8 cellular contexts compared by ENCODE assay signal in the genomic region with DNA sequence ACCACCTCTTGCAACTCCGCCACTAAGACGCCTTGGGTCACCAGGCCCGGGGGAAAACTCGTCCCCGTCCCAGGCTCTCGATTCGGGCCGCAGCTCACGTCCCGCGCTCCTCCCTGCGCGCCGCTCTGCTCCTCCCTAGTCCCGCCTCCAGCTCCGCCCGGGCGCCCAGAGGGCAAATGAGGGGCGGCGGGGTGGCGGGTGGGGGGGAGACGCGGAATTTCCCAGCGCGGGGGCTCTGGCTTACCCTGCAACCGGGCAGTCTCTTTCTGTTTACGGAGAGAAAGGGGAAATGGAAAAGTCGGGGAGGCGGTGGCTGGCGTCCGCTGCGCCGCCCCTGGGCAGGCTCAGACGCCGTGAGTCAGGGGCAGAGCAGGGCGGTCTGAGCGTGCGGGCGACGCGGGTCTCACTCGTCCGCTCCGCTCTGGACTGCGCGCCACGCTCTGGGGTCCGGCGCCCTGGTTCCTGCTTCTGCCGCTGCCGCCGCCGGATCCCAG. TPM values are rescaled to one million over a fixed set of nuclear protein-coding genes. Genes with fewer than 3 reads are reported as not detected.
DNase-seq lines count a peak whose midpoint lies in the region; ATAC-seq and TF ChIP-seq lines count a peak whose summit lies in the region.

A gene (plus strand): TSS at position 406 of the 494 bp plus-strand sequence. CDS start 4,755 bp downstream, outside the sequence.

- H3K4me1 ChIP-seq in GM23338 (ENCODE audit: insufficient read depth) (peaks cover 51% of the 10 kb centered on the region), psoas muscle (peaks cover 37% of the 10 kb centered on the region), urinary bladder (ENCODE audit: insufficient read depth) (peaks cover 1% of the 10 kb centered on the region)

- H3F3A ChIP-seq in GM23338 (replicated peaks; ENCODE audit: low read depth): no peaks in the 10 kb centered on the region; the same call in 1 of the 2 replicates

- peak; percentile 80 for ATAC-seq in GM23338
- peak; percentile 91 for ATAC-seq in left ventricle myocardium superior
- ATAC-seq in psoas muscle: peak; percentile 80 to 87 (median 84)

- peak within 1 kb of the TSS; percentile 91 for H3K4me2 ChIP-seq in GM23338

- H3K27me3 ChIP-seq in GM23338 (ENCODE audit: insufficient read depth) (peaks cover 42% of the 10 kb centered on the region), psoas muscle (ENCODE audit: insufficient read depth in 3 of 3, low read length in 2 of 3) (no peaks in the 10 kb centered on the region)

- peak within 1 kb of the TSS; percentile 91 for H3K27ac Mint-ChIP-seq in GM23338

- H3K9me2 ChIP-seq in GM23338 (ENCODE audit: insufficient read depth): no peaks in the 10 kb centered on the region

- no peaks in the 10 kb centered on the region for H3K9me3 Mint-ChIP-seq in GM23338

- H2AFZ ChIP-seq in GM23338: peak within 1 kb of the TSS; percentile 97

- H3K36me3 ChIP-seq in GM23338 (ENCODE audit: insufficient read depth) (no peaks in the 10 kb centered on the region; the same call in 1 of the 2 replicates), psoas muscle (ENCODE audit: insufficient read depth in 1 of 2, low read depth in 1 of 2) (peaks cover 0 to under 1% of the 10 kb centered on the region in 2 donors), urinary bladder (ENCODE audit: insufficient read depth) (no peaks in the 10 kb centered on the region)

- intact Hi-C loops in left ventricle myocardium superior (cut with micrococcal nuclease) (no loop called here), psoas muscle (cut with DNase I) (no loop called here)

- peaks cover 40% of the 10 kb centered on the region for H3K4me1 Mint-ChIP-seq in GM23338

- H3K4me3 ChIP-seq in GM23338 (peak within 1 kb of the TSS; percentile 79), psoas muscle (peak within 1 kb of the TSS; percentile 93), urinary bladder (ENCODE audit: low read depth, low read length) (peak within 1 kb of the TSS; percentile 83)

- H3K27ac ChIP-seq in GM23338 (ENCODE audit: low read depth) (peak within 1 kb of the TSS; percentile 80), psoas muscle (peak within 1 kb of the TSS; percentile 90), urinary bladder (ENCODE audit: low read depth) (peak within 1 kb of the TSS; percentile 97)

- no peaks in the 10 kb centered on the region for H3K9me3 ChIP-seq in psoas muscle

- TF ChIP-seq CTCF in GM23338 (conservative IDR thresholded peaks at IDR 0.05; ENCODE audit: low read depth in 2 of 2): no peak
- TF ChIP-seq CTCF in psoas muscle (IDR thresholded peaks at IDR 0.05): no peak

- peak within 1 kb of the TSS; percentile 83 for H3K4me3 Mint-ChIP-seq in GM23338

- 0% methylated on average over 25 to 53 of the region's 53 CpGs for WGBS in psoas muscle, 3 donors
- WGBS in urinary bladder: under 1% methylated on average over 53 of the region's 53 CpGs

- 0 out of 3 replicates have a peak, but pooled peaks cover 3% of the 10 kb centered on the region for H3K36me3 Mint-ChIP-seq in GM23338 (ENCODE audit: low read depth)

- H3K27me3 Mint-ChIP-seq in GM23338 (ENCODE audit: insufficient read depth, low read depth, poor library complexity): peaks cover 24% of the 10 kb centered on the region

- no peaks in the 10 kb centered on the region for H4K20me1 ChIP-seq in GM23338 (replicated peaks; ENCODE audit: insufficient read depth)

- peak; percentile 49 for DNase-seq in GM04503 (ENCODE audit: low read depth)
- peak; percentile 87 for DNase-seq in GM23338 (ENCODE audit: low spot score)
- DNase-seq in LHCN-M2 (ENCODE audit: low read depth): peak; percentile 62
- peak; percentile 71 to 86 (median 79) for DNase-seq in T-helper 2 cell
- DNase-seq in amniotic stem cell (lab: John Stamatoyannopoulos, UW): peak; percentile 66
- DNase-seq in left ventricle myocardium superior: peak; percentile 96
- peak; percentile 92 to 93 for DNase-seq in psoas muscle

- peaks cover 7% of the 10 kb centered on the region; the same call in 1 of the 2 replicates for H3K79me2 ChIP-seq in GM23338 (replicated peaks; ENCODE audit: insufficient read depth)

TF ChIP-seq in GM23338, 12 proteins besides CTCF, POLR2A, EP300 and RAD21:
- TF ChIP-seq ZNF331 (CRISPR knock-in tag; IDR thresholded peaks at IDR 0.05; ENCODE audit: low read depth): no peak
- peak; percentile 68 for TF ChIP-seq POLR2AphosphoS5 (IDR thresholded peaks at IDR 0.05; ENCODE audit: low read depth)

RNA-seq across cellular contexts. Expression of the gene that starts here (rescaled TPM):
- total RNA-seq in GM23338 (2014; rRNA removed; shearing (Covaris generic)): 3.5 and 6.1 TPM in 2 replicates
- polyA plus RNA-seq in GM23338 (2016; fragmentation: Nextera tagmentation; extraction: Ambion mirVana) (4.7 and 5.0 TPM in 2 replicates), psoas muscle (1 to 10 TPM; 2.4 to 4.4 (median 3.9) TPM), urinary bladder (19.6 TPM)
- total RNA-seq in LHCN-M2 (2014; rRNA removed) (0.40 and 1.7 TPM in 2 replicates), left ventricle myocardium superior (7.4 TPM), psoas muscle (1 to 10 TPM; 3.0 to 8.3 (median 4.6) TPM), urinary bladder (16.5 TPM)
- 1.8 TPM for polyA plus RNA-seq in LHCN-M2 (2012)

Comparison
In these comparisons a context has a peak if more than half of its experiments do, and no peak if none do; other contexts are left out.
1. Peak in every context shown above with its lines: DNase-seq, ATAC-seq, H3K4me3 ChIP-seq and H3K27ac ChIP-seq.